In the genomic region with DNA sequence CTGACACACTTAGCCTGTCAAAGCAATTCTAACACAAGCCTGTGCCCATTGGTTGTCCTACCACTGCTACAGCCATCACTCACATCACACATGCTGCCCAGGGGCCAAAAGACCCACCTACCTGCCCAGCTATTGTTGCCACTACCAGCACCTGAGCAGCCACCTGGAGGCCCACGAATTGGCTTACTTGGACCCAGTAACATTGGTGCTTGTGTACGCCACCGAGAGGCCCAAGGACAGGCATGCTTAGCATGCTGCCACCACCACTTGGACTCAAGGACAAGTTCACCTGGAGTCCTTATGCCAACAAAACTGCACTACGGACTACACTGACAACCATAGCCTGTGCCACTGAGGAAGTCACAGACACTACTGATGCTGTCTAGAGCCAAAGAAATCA, we compare ENCODE assay signal across 36 cellular contexts.
"Had no signal": no experiment of that assay in that cellular context is flagged by ENCODE, and none has a peak within 500 bp of the region (broad histone marks: within the 10 kb centered on the region; RNA-seq: fewer than 3 reads in every experiment).

No MANE protein-coding gene starts in this region.

- DNase-seq: Karpas-422, Kasumi-1, MG63, MM.1S, MV-4-11, NCI-H1048, NCI-H1092, NCI-H1092 treated with DMSO at 0.1 percent for 48 hours, NCI-H1105, NCI-H1105 treated with DMSO at 0.1 percent for 48 hours, NCI-H1417, NCI-H1417 treated with DMSO at 0.1 percent for 48 hours, NCI-H1436, NCI-H1436 treated with DMSO at 0.1 percent for 48 hours, NCI-H146, NCI-H1694, NCI-H1694 treated with DMSO at 0.1 percent for 48 hours, NCI-H187, NCI-H187 treated with DMSO at 0.1 percent for 48 hours, NCI-H1930, NCI-H2029, NCI-H2029 treated with DMSO at 0.1 percent for 48 hours, NCI-H2081, NCI-H2081 treated with DMSO at 0.1 percent for 48 hours, NCI-H2107, NCI-H2171, NCI-H2171 treated with DMSO at 0.1 percent for 48 hours, NCI-H2227 treated with DMSO at 0.1 percent for 48 hours, NCI-H226, NCI-H345, NCI-H446, NCI-H446 treated with DMSO at 0.1 percent for 48 hours, NCI-H510A, NCI-H510A treated with DMSO at 0.1 percent for 48 hours, NCI-H524, NCI-H524 treated with DMSO at 0.1 percent for 48 hours had no signal

- H3K27me3 ChIP-seq: MG63 had no signal

- H3K4me3 ChIP-seq: MG63 had no signal

- H3K36me3 ChIP-seq: MG63 had no signal
